Comparison of ENCODE assay signal across 11 cellular contexts in genomic region chrX:71285929-71286328, GRCh38. TPM values are rescaled to one million over a fixed set of nuclear protein-coding genes. Genes with fewer than 3 reads are reported as not detected.
DNase-seq lines count a peak whose midpoint lies in the region; ATAC-seq and TF ChIP-seq lines count a peak whose summit lies in the region.
"Had no signal": no experiment of that assay in that cellular context is flagged by ENCODE, and none has a peak within 500 bp of the region (broad histone marks: within the 10 kb centered on the region; RNA-seq: fewer than 3 reads in every experiment).

No MANE protein-coding gene starts in this region.

- intact Hi-C loops in PC-3 (cut with micrococcal nuclease): loop anchor here (2.0 to 10.0 kb wide), 2 partner anchors 81 to 101 kb away; partner anchors contain the start of gene TAF1

- H3K9me3 ChIP-seq in PC-3 (ENCODE audit: low read length) (no peaks in the 10 kb centered on the region), endocrine pancreas (ENCODE audit: control insufficient read depth, low read length) (no peaks in the 10 kb centered on the region)

- no peaks in the 10 kb centered on the region for H3F3A ChIP-seq in PC-3 (ENCODE audit: low read length, unreplicated experiment)

- peak overlapping the region; percentile 90 for H3K4me3 Mint-ChIP-seq in osteocyte (ENCODE audit: unreplicated experiment)

- BruUV-seq in PC-3 (replicated peaks; lab: Mats Ljungman, UMichigan): no TSS peak

- H3K4me1 Mint-ChIP-seq in osteocyte (ENCODE audit: unreplicated experiment): peaks cover 36% of the 10 kb centered on the region

- peaks cover 7% of the 10 kb centered on the region for H3K36me3 Mint-ChIP-seq in osteocyte (ENCODE audit: unreplicated experiment)

- ATAC-seq in PC-3: no peak
- no peak for ATAC-seq in GM21528 (IDR thresholded peaks at IDR 0.05; ENCODE audit: low FRiP score, unreplicated experiment)

- no peak for DNase-seq in GM12865 (ENCODE audit: low read depth)
- no peak for DNase-seq in PC-3
- no peak for DNase-seq in osteocyte (ENCODE audit: extremely low spot score, unreplicated experiment)
- DNase-seq in medulla oblongata (ENCODE audit: extremely low spot score): no peak
- no peak for DNase-seq in erythroblast (lab: John Stamatoyannopoulos, UW)
- DNase-seq: H7, KBM-7, kidney glomerular epithelial cell, SHP77 had no signal

- peaks cover 37% of the 10 kb centered on the region for H4K20me1 ChIP-seq in PC-3 (ENCODE audit: low read length)

- CTCF ChIA-PET in PC-3 (lab: Charles Lee): no interaction called here

- H3K4me3 ChIP-seq in GM12865 (ENCODE audit: low read depth, low read length) (peak overlapping the region; percentile 88), PC-3 (ENCODE audit: low read length) (peak overlapping the region; percentile 94), endocrine pancreas (ENCODE audit: control insufficient read depth, insufficient read depth, low read length) (peak overlapping the region; percentile 95)

- TF ChIP-seq CTCF in GM12865 (IDR thresholded peaks at IDR 0.05; ENCODE audit: insufficient read depth, low read depth, low read length, missing control alignments) (no peak), PC-3 (conservative IDR thresholded peaks at IDR 0.05; ENCODE audit: low read depth, low read length) (no peak), osteocyte (IDR thresholded peaks at IDR 0.05) (no peak)

- H2AFZ ChIP-seq in PC-3 (ENCODE audit: low read length): no peak overlapping the region

- H3K27me3 ChIP-seq in PC-3 (ENCODE audit: low read length) (no peaks in the 10 kb centered on the region), endocrine pancreas (ENCODE audit: control insufficient read depth, insufficient read depth, low read length) (no peaks in the 10 kb centered on the region)

- no peak overlapping the region for H3K27ac ChIP-seq in PC-3 (ENCODE audit: low read length)

- H3K79me2 ChIP-seq in PC-3 (ENCODE audit: low read length): peaks cover 73% of the 10 kb centered on the region

- H3K27me3 Mint-ChIP-seq in osteocyte (ENCODE audit: unreplicated experiment): no peaks in the 10 kb centered on the region

- peak overlapping the region; percentile 99 for H3K4me2 ChIP-seq in PC-3 (ENCODE audit: low read length)

- peaks cover 29% of the 10 kb centered on the region for H3K36me3 ChIP-seq in PC-3 (ENCODE audit: low read depth, low read length)
- H3K36me3 ChIP-seq in endocrine pancreas (ENCODE audit: control insufficient read depth, insufficient read depth, low read length): no peaks in the 10 kb centered on the region

- H3K9me2 ChIP-seq in PC-3 (replicated peaks; ENCODE audit: low read length): 0 out of 2 replicates have a peak, but pooled peaks cover 2% of the 10 kb centered on the region

- H3K9me3 Mint-ChIP-seq in osteocyte (ENCODE audit: unreplicated experiment): peaks cover 3% of the 10 kb centered on the region

- no peak overlapping the region for H3K27ac Mint-ChIP-seq in osteocyte (ENCODE audit: unreplicated experiment)

- H3K4me1 ChIP-seq in PC-3 (ENCODE audit: insufficient read depth, low read length): peaks cover 7% of the 10 kb centered on the region
- no peaks in the 10 kb centered on the region for H3K4me1 ChIP-seq in endocrine pancreas (ENCODE audit: control insufficient read depth, insufficient read depth, low read length)

- POLR2A ChIA-PET in PC-3 (lab: Charles Lee; ENCODE audit: unreplicated experiment): no interaction called here

- TF ChIP-seq POLR2A in erythroblast (IDR thresholded peaks at IDR 0.05; ENCODE audit: low read length): no peak

- H3K9ac ChIP-seq in PC-3 (ENCODE audit: low read length) (peak overlapping the region; percentile 98; the same call in 1 of the 2 replicates), endocrine pancreas (ENCODE audit: control insufficient read depth, insufficient read depth, low read length) (no peak overlapping the region)

RNA-seq across cellular contexts. Expression of gene NONO, which starts 2.5 kb away (rescaled TPM):
- total RNA-seq in PC-3 (2014; rRNA removed) (514 and 631 TPM in 2 replicates), osteocyte (465 and 499 TPM in 2 replicates)

RNA-seq across cellular contexts. Expression of gene ITGB1BP2, which starts 15.6 kb away (rescaled TPM):
- 0.75 and 1.7 TPM in 2 replicates for total RNA-seq in PC-3 (2014; rRNA removed)
- total RNA-seq in osteocyte: 1.7 and 2.1 TPM in 2 replicates

RNA-seq across cellular contexts. Expression of gene ZMYM3, which starts 32.0 kb away (rescaled TPM):
- total RNA-seq in PC-3 (2014; rRNA removed): 23.5 and 25.2 TPM in 2 replicates
- total RNA-seq in osteocyte: 34.2 and 39.2 TPM in 2 replicates
